In the genomic region with DNA sequence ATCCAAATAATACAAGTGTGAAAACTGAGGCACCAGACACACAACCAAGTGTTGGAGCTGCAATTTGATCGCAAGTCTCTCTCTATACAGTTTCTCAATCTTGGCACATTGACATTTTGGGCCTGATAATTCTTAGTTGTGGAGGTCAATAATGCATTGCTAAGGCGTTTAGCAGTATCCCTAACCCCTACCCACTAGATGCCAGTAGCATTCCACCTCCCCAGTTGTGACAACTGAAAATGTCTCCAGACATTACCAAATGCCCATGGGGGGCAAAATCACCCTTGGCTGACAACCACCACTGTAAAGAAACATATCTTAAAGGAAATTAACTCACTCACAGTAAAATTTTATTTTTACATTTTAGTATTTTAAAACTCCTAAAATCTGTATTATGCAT, we compare ENCODE assay signal across 22 cellular contexts. TPM values are rescaled to one million over a fixed set of nuclear protein-coding genes. Genes with fewer than 3 reads are reported as not detected.
"Had no signal": no experiment of that assay in that cellular context is flagged by ENCODE, and none has a peak within 500 bp of the region (broad histone marks: within the 10 kb centered on the region; RNA-seq: fewer than 3 reads in every experiment).

No MANE protein-coding gene starts in this region.

- H3K4me3 Mint-ChIP-seq: activated naive CD8-positive, alpha-beta T cell treated with anti-CD3 and anti-CD28 coated beads, Interleukin-2, amount 10 ng/mL, durations not matched to agents 7 days and 5 days; activated T-helper 17 cell treated with anti-CD3 and anti-CD28 coated beads, Interleukin-2, amount 50 U/mL, for 72 hours; mesothelial cell of epicardium; nephron progenitor cell; type B pancreatic cell had no signal

- H3K27ac ChIP-seq: hepatocyte, parathyroid adenoma, sigmoid colon, testis, vagina had no signal

- H3K4me3 ChIP-seq: hepatocyte, left ventricle myocardium inferior, sigmoid colon, smooth muscle cell, testis, vagina had no signal

- H3K9me3 Mint-ChIP-seq: activated naive CD8-positive, alpha-beta T cell treated with anti-CD3 and anti-CD28 coated beads, Interleukin-2, amount 10 ng/mL, durations not matched to agents 7 days and 5 days; activated T-helper 17 cell treated with anti-CD3 and anti-CD28 coated beads, Interleukin-2, amount 50 U/mL, for 72 hours; mesothelial cell of epicardium; nephron progenitor cell; type B pancreatic cell had no signal

- H3K36me3 ChIP-seq: sigmoid colon, vagina had no signal

- DNase-seq: activated naive CD4-positive, alpha-beta T cell; activated naive CD8-positive, alpha-beta T cell treated with anti-CD3 and anti-CD28 coated beads, Interleukin-2, amount 10 ng/mL, durations not matched to agents 7 days and 5 days; activated T-cell treated with anti-CD3 and anti-CD28 coated beads, Interleukin-2, amount 50 U/mL, for 1 hour; amniotic stem cell; cerebellar nuclear complex; foreskin melanocyte; glutamatergic neuron; left ventricle myocardium inferior; nephron progenitor cell; nucleus accumbens; sigmoid colon; stimulated activated CD4-positive, alpha-beta T cell treated with anti-CD3 and anti-CD28 coated beads, Interleukin-4, amount 100 ng/mL, for 1 hour; stimulated activated naive CD4-positive, alpha-beta T cell; T-helper 1 cell; testis had no signal

- H3K4me2 ChIP-seq: hepatocyte, smooth muscle cell had no signal

- H3K9ac ChIP-seq: parathyroid adenoma had no signal

- H3K36me3 Mint-ChIP-seq: mesothelial cell of epicardium had no signal

- H2AFZ ChIP-seq: hepatocyte, parathyroid adenoma had no signal

- H3K9me3 ChIP-seq: left ventricle myocardium inferior, sigmoid colon, testis, vagina had no signal

- H3K27ac Mint-ChIP-seq: activated naive CD8-positive, alpha-beta T cell treated with anti-CD3 and anti-CD28 coated beads, Interleukin-2, amount 10 ng/mL, durations not matched to agents 7 days and 5 days; activated T-helper 17 cell treated with anti-CD3 and anti-CD28 coated beads, Interleukin-2, amount 50 U/mL, for 72 hours; mesothelial cell of epicardium; nephron progenitor cell; type B pancreatic cell had no signal

- H3K27me3 ChIP-seq: sigmoid colon, testis, vagina had no signal

- H3K27me3 Mint-ChIP-seq: activated naive CD8-positive, alpha-beta T cell treated with anti-CD3 and anti-CD28 coated beads, Interleukin-2, amount 10 ng/mL, durations not matched to agents 7 days and 5 days; activated T-helper 17 cell treated with anti-CD3 and anti-CD28 coated beads, Interleukin-2, amount 50 U/mL, for 72 hours had no signal

- H3K4me1 ChIP-seq: parathyroid adenoma had no signal

- ATAC-seq: activated T-helper 17 cell treated with anti-CD3 and anti-CD28 coated beads, Interleukin-2, amount 50 U/mL, for 72 hours had no signal

RNA-seq across cellular contexts. Expression of gene NR3C2, which starts 4.2 kb away (rescaled TPM):
- polyA plus RNA-seq: smooth muscle cell had no signal
